In the genomic region with DNA sequence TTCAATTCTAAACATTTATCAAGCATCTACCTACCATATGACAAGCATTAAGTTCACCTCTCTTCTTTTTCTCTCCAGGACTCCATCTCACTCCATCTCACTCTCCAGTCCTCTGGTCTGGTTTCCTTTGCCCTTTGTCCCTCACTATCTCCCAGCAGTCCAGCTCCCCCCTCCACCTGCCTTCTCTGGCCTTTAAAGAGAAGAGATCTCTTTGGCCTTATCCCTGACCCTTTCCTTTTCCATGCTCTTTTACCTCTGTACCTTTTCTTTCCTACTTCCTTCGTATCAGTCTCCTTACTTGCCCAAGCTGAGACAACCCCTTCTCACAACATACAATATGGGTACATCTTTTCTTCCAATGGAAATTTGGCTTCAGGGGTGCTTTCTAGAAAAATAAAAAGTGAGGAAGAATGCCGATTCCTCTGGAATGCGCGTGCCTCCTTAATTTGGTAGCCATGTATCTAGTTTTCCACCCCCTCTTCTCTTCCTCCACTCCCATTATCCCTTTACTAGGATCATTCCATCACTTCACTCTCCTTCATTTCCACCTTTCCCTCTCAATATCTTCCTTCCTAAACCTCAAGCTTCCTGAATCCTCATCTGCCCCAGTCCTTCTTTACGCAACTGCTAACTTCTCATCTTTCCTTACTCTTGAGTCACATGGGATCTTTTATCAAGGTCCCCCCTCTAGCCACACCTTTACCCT, we compare ENCODE assay signal across 1 cellular context.
TF ChIP-seq lines count a peak whose summit lies in the region.

No MANE protein-coding gene starts in this region.

TF ChIP-seq in K562, 482 proteins besides CTCF, POLR2A, EP300 and RAD21 (continued from another document and continues in another):
- TF ChIP-seq, protein P1, sequence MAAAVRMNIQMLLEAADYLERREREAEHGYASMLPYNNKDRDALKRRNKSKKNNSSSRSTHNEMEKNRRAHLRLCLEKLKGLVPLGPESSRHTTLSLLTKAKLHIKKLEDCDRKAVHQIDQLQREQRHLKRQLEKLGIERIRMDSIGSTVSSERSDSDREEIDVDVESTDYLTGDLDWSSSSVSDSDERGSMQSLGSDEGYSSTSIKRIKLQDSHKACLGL (CRISPR knock-in tag; IDR thresholded peaks at IDR 0.05; ENCODE audit: borderline replicate concordance, poor library complexity, severe bottlenecking), result no peak
- no peak for TF ChIP-seq ZNF778 (CRISPR knock-in tag; IDR thresholded peaks at IDR 0.05)
- TF ChIP-seq MIER1 (IDR thresholded peaks at IDR 0.05; ENCODE audit: low read depth), result peak; percentile 59; the same call in 1 of the 2 replicates
- TF ChIP-seq ZFPM2 (CRISPR knock-in tag; IDR thresholded peaks at IDR 0.05), result 0 out of 2 replicates have a peak, but pooled peaks have one; percentile 31
- TF ChIP-seq ARNT (IDR thresholded peaks at IDR 0.05), result 0 out of 4 replicates have a peak, but pooled peaks of 1 of the 2 experiments have one; percentile 14
- TF ChIP-seq MCM5 (IDR thresholded peaks at IDR 0.05; ENCODE audit: low read depth), result 0 out of 2 replicates have a peak, but pooled peaks have one; percentile 58
- TF ChIP-seq, protein P2, sequence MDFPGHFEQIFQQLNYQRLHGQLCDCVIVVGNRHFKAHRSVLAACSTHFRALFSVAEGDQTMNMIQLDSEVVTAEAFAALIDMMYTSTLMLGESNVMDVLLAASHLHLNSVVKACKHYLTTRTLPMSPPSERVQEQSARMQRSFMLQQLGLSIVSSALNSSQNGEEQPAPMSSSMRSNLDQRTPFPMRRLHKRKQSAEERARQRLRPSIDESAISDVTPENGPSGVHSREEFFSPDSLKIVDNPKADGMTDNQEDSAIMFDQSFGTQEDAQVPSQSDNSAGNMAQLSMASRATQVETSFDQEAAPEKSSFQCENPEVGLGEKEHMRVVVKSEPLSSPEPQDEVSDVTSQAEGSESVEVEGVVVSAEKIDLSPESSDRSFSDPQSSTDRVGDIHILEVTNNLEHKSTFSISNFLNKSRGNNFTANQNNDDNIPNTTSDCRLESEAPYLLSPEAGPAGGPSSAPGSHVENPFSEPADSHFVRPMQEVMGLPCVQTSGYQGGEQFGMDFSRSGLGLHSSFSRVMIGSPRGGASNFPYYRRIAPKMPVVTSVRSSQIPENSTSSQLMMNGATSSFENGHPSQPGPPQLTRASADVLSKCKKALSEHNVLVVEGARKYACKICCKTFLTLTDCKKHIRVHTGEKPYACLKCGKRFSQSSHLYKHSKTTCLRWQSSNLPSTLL (IDR thresholded peaks at IDR 0.05), result 0 out of 2 replicates have a peak, but pooled peaks have one; percentile 65
- TF ChIP-seq E2F3 (CRISPR knock-in tag; IDR thresholded peaks at IDR 0.05), result peak; percentile 25; the same call in 1 of the 2 replicates
- peak; percentile 56; the same call in 1 of the 2 replicates for TF ChIP-seq EHMT2 (IDR thresholded peaks at IDR 0.05)
- no peak for TF ChIP-seq ZNF764 (CRISPR knock-in tag; IDR thresholded peaks at IDR 0.05; ENCODE audit: low read depth)
- TF ChIP-seq LCOR (CRISPR knock-in tag; IDR thresholded peaks at IDR 0.05), result 0 out of 2 replicates have a peak, but pooled peaks have one; percentile 3
- TF ChIP-seq ZNF512 (tag; IDR thresholded peaks at IDR 0.05), result peak; percentile 79; the same call in 1 of the 2 replicates
- no peak for TF ChIP-seq RFX1 (IDR thresholded peaks at IDR 0.05)
- no peak for TF ChIP-seq SIX5 (IDR thresholded peaks at IDR 0.05; ENCODE audit: borderline replicate concordance in 1 of 2, insufficient read depth in 1 of 2, low read depth in 1 of 2, low read length in 2 of 2)
- TF ChIP-seq FOXJ2 (tag; IDR thresholded peaks at IDR 0.05), result no peak
- no peak for TF ChIP-seq TGIF2 (CRISPR knock-in tag; IDR thresholded peaks at IDR 0.05)
- TF ChIP-seq, protein P3, sequence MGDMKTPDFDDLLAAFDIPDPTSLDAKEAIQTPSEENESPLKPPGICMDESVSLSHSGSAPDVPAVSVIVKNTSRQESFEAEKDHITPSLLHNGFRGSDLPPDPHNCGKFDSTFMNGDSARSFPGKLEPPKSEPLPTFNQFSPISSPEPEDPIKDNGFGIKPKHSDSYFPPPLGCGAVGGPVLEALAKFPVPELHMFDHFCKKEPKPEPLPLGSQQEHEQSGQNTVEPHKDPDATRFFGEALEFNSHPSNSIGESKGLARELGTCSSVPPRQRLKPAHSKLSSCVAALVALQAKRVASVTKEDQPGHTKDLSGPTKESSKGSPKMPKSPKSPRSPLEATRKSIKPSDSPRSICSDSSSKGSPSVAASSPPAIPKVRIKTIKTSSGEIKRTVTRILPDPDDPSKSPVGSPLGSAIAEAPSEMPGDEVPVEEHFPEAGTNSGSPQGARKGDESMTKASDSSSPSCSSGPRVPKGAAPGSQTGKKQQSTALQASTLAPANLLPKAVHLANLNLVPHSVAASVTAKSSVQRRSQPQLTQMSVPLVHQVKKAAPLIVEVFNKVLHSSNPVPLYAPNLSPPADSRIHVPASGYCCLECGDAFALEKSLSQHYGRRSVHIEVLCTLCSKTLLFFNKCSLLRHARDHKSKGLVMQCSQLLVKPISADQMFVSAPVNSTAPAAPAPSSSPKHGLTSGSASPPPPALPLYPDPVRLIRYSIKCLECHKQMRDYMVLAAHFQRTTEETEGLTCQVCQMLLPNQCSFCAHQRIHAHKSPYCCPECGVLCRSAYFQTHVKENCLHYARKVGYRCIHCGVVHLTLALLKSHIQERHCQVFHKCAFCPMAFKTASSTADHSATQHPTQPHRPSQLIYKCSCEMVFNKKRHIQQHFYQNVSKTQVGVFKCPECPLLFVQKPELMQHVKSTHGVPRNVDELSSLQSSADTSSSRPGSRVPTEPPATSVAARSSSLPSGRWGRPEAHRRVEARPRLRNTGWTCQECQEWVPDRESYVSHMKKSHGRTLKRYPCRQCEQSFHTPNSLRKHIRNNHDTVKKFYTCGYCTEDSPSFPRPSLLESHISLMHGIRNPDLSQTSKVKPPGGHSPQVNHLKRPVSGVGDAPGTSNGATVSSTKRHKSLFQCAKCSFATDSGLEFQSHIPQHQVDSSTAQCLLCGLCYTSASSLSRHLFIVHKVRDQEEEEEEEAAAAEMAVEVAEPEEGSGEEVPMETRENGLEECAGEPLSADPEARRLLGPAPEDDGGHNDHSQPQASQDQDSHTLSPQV (IDR thresholded peaks at IDR 0.05), result no peak
- TF ChIP-seq CTBP1 (IDR thresholded peaks at IDR 0.05; ENCODE audit: borderline replicate concordance), result no peak
- peak; percentile 27; the same call in 1 of the 2 replicates for TF ChIP-seq MYC (IDR thresholded peaks at IDR 0.05; ENCODE audit: low read depth, low read length)
- no peak for TF ChIP-seq MYC (CRISPR knock-in tag; IDR thresholded peaks at IDR 0.05; ENCODE audit: borderline replicate concordance, low read depth)
- 0 out of 2 replicates have a peak, but pooled peaks have one; percentile 70 for TF ChIP-seq ZNF57 (CRISPR knock-in tag; IDR thresholded peaks at IDR 0.05)
- no peak for TF ChIP-seq ZSCAN32 (CRISPR knock-in tag; IDR thresholded peaks at IDR 0.05)
- no peak for TF ChIP-seq COPS2 (conservative IDR thresholded peaks at IDR 0.05)
- TF ChIP-seq KLF6 (CRISPR knock-in tag; IDR thresholded peaks at IDR 0.05; ENCODE audit: borderline replicate concordance), result 0 out of 2 replicates have a peak, but pooled peaks have one; percentile 60
- no peak for TF ChIP-seq ZNF146 (CRISPR knock-in tag; IDR thresholded peaks at IDR 0.05; ENCODE audit: unreplicated experiment)
- TF ChIP-seq MTA2 (IDR thresholded peaks at IDR 0.05; ENCODE audit: low read depth), result peak; percentile 34
- TF ChIP-seq NCOA1 (IDR thresholded peaks at IDR 0.05; ENCODE audit: low read depth), result peak; percentile 25; the same call in 1 of the 2 replicates
- TF ChIP-seq SP1 (CRISPR knock-in tag; IDR thresholded peaks at IDR 0.05), result no peak
- TF ChIP-seq, protein P4, sequence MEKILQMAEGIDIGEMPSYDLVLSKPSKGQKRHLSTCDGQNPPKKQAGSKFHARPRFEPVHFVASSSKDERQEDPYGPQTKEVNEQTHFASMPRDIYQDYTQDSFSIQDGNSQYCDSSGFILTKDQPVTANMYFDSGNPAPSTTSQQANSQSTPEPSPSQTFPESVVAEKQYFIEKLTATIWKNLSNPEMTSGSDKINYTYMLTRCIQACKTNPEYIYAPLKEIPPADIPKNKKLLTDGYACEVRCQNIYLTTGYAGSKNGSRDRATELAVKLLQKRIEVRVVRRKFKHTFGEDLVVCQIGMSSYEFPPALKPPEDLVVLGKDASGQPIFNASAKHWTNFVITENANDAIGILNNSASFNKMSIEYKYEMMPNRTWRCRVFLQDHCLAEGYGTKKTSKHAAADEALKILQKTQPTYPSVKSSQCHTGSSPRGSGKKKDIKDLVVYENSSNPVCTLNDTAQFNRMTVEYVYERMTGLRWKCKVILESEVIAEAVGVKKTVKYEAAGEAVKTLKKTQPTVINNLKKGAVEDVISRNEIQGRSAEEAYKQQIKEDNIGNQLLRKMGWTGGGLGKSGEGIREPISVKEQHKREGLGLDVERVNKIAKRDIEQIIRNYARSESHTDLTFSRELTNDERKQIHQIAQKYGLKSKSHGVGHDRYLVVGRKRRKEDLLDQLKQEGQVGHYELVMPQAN (IDR thresholded peaks at IDR 0.05; ENCODE audit: borderline replicate concordance), result peak; percentile 68; the same call in 1 of the 2 replicates
- TF ChIP-seq RREB1 (CRISPR knock-in tag; IDR thresholded peaks at IDR 0.05), result 0 out of 2 replicates have a peak, but pooled peaks have one; percentile 66
- TF ChIP-seq TCF15 (CRISPR knock-in tag; IDR thresholded peaks at IDR 0.05), result 0 out of 2 replicates have a peak, but pooled peaks have one; percentile 19
- TF ChIP-seq STAT5A (IDR thresholded peaks at IDR 0.05; ENCODE audit: borderline replicate concordance, low read length), result no peak
- no peak; the same call in none of the 2 replicates for TF ChIP-seq SMARCE1 (IDR thresholded peaks at IDR 0.05)
- TF ChIP-seq, protein P5, sequence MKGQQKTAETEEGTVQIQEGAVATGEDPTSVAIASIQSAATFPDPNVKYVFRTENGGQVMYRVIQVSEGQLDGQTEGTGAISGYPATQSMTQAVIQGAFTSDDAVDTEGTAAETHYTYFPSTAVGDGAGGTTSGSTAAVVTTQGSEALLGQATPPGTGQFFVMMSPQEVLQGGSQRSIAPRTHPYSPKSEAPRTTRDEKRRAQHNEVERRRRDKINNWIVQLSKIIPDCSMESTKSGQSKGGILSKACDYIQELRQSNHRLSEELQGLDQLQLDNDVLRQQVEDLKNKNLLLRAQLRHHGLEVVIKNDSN (CRISPR knock-in tag; IDR thresholded peaks at IDR 0.05), result 0 out of 2 replicates have a peak, but pooled peaks have one; percentile 52
